ENCODE assay signal across 28 cellular contexts in genomic region chr6:17457405-17457804, GRCh38.
"Had no signal": no experiment of that assay in that cellular context is flagged by ENCODE, and none has a peak within 500 bp of the region (broad histone marks: within the 10 kb centered on the region; RNA-seq: fewer than 3 reads in every experiment).

No MANE protein-coding gene starts in this region.

- H3K27me3 ChIP-seq: brain microvascular endothelial cell, MG63 had no signal

- H3K4me3 ChIP-seq: MG63 had no signal

- H3K27ac ChIP-seq: brain microvascular endothelial cell, WERI-Rb-1 had no signal

- ATAC-seq: activated CD8-positive, alpha-beta memory T cell treated with anti-CD3 and anti-CD28 coated beads, Interleukin-2, amount 10 ng/mL, durations not matched to agents 7 days and 5 days; activated naive CD8-positive, alpha-beta T cell treated with anti-CD3 and anti-CD28 coated beads, Interleukin-2, amount 50 U/mL, for 24 hours had no signal

- H3K9me3 ChIP-seq: MG63 had no signal

- DNase-seq: activated CD4-positive, alpha-beta memory T cell treated with anti-CD3 and anti-CD28 coated beads, Interleukin-2, amount 10 ng/mL, durations not matched to agents 7 days and 5 days; activated CD4-positive, alpha-beta T cell treated with anti-CD3 and anti-CD28 coated beads for 1 hour; activated CD4-positive, alpha-beta T cell treated with anti-CD3 and anti-CD28 coated beads for 48 hours; activated CD4-positive, CD25-positive, alpha-beta regulatory T cell; activated CD8-positive, alpha-beta memory T cell treated with anti-CD3 and anti-CD28 coated beads for 24 hours; activated CD8-positive, alpha-beta memory T cell treated with anti-CD3 and anti-CD28 coated beads, Interleukin-2, amount 10 ng/mL, durations not matched to agents 7 days and 5 days; activated CD8-positive, alpha-beta memory T cell treated with anti-CD3 and anti-CD28 coated beads, Interleukin-2, amount 50 U/mL, for 48 hours; activated effector memory CD4-positive, alpha-beta T cell treated with Interleukin-2 at 50 U/mL for 16 hours; activated naive CD4-positive, alpha-beta T cell treated with anti-CD3 and anti-CD28 coated beads, Interleukin-2, amount 10 ng/mL, durations not matched to agents 7 days and 5 days; activated naive CD8-positive, alpha-beta T cell treated with anti-CD3 and anti-CD28 coated beads, Interleukin-2, amount 50 U/mL, for 24 hours; activated T-cell treated with anti-CD3 and anti-CD28 coated beads, Interleukin-2, amount 50 U/mL, for 48 hours; anterior cingulate cortex; brain microvascular endothelial cell; Kasumi-1; KG1; MG63; NCI-H1048; NCI-H1105 treated with DMSO at 0.1 percent for 48 hours; NCI-H1436; NCI-H1694; NCI-H1930; NCI-H2081 treated with DMSO at 0.1 percent for 48 hours; NCI-H226; NCI-H446 treated with DMSO at 0.1 percent for 48 hours; NCI-H748 treated with DMSO at 0.1 percent for 48 hours; NK-92 treated with Interleukin-12 subunit alpha and Interleukin-12 subunit beta, amount 100 ng/mL, for 24 hours; Right ventricle myocardium superior; WERI-Rb-1 had no signal

- H3K36me3 ChIP-seq: brain microvascular endothelial cell, MG63, WERI-Rb-1 had no signal
